Comparison of ENCODE assay signal across 1 cellular context in the genomic region with DNA sequence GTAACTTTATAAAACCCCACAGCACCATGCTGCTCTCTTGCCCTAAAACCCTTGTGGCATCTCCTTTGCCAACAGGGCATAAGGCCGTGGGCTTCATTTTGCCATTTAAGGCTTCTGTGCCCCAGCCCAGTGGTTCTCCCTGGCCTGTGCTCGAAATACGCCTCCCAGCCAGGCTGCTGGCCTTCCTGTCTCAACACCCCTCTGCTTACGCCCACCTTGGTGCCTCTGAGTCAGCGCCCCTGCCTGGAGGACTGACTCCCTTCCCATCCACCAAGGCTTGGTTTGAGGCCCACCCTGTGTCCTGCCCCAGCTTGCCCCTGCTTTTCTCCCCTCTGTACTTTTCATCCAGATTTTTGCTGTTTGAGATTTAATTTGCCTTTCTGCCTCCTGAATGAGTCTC. TPM values are rescaled to one million over a fixed set of nuclear protein-coding genes. Genes with fewer than 3 reads are reported as not detected.
"Had no signal": no experiment of that assay in that cellular context is flagged by ENCODE, and none has a peak within 500 bp of the region (broad histone marks: within the 10 kb centered on the region; RNA-seq: fewer than 3 reads in every experiment).

No MANE protein-coding gene starts in this region.

RNA-seq across cellular contexts. Expression of a gene that starts 1.8 kb away (rescaled TPM):
- total RNA-seq: activated CD4-positive, alpha-beta T cell treated with anti-CD3 and anti-CD28 coated beads for 36 hours had no signal
